Comparison of ENCODE assay signal across 25 cellular contexts in genomic region chr6:27281569-27281968, GRCh38. TPM values are rescaled to one million over a fixed set of nuclear protein-coding genes. Genes with fewer than 3 reads are reported as not detected.
DNase-seq lines count a peak whose midpoint lies in the region; ATAC-seq, FAIRE-seq and TF ChIP-seq lines count a peak whose summit lies in the region.
"Had no signal": no experiment of that assay in that cellular context is flagged by ENCODE, and none has a peak within 500 bp of the region (broad histone marks: within the 10 kb centered on the region; RNA-seq: fewer than 3 reads in every experiment).

No MANE protein-coding gene starts in this region.

- no peaks in the 10 kb centered on the region for H3K4me1 Mint-ChIP-seq in WTC11
- H3K4me1 Mint-ChIP-seq in endothelial cell (ENCODE audit: unreplicated experiment) = peaks cover 22% of the 10 kb centered on the region

- TF ChIP-seq EP300 in A549 (IDR thresholded peaks at IDR 0.05) = no peak

- 37% methylated on average over 1 of the region's 1 CpG for WGBS in A549 (ENCODE audit: missing lambda C conversion rate)

- H3K36me3 Mint-ChIP-seq in WTC11 (no peaks in the 10 kb centered on the region), endothelial cell (ENCODE audit: low read depth, unreplicated experiment) (no peaks in the 10 kb centered on the region)

- no peaks in the 10 kb centered on the region for H3K79me2 ChIP-seq in HCT116 (ENCODE audit: insufficient read depth, low read length)

- H3K4me3 ChIP-seq in A549 (peak overlapping the region; percentile 62; the same call in 2 of the 3 replicates), HCT116 (replicated peaks in 1 of 2; ENCODE audit: low read depth in 1 of 2, low read length in 2 of 2) (peak overlapping the region; percentile 40 to 54), iPS-18c (ENCODE audit: insufficient read depth, low read depth, low read length) (peak overlapping the region; percentile 74; the same call in 1 of the 2 replicates)
- H3K4me3 ChIP-seq: esophagus squamous epithelium, lung, SJSA1, uterus had no signal

- CTCF ChIA-PET in A549 (lab: Yijun Ruan, JAX) = no interaction called here
- CTCF ChIA-PET in HCT116 (lab: Charles Lee) = interaction anchor here (0.8 to 1.5 kb wide), 2 partner anchors 327 to 471 kb away, joined by 3 to 4 read pairs; no protein-coding TSS in a partner anchor
- CTCF ChIA-PET in WTC11 (lab: Charles Lee) = interaction anchor here (2.5 kb wide), 1 partner anchor 30 kb away, joined by 12 read pairs; no protein-coding TSS in a partner anchor

- no peak overlapping the region for H3K27ac ChIP-seq in A549
- H3K27ac ChIP-seq in HCT116 (ENCODE audit: low read depth, low read length) = no peak overlapping the region
- H3K27ac ChIP-seq: esophagus squamous epithelium, SJSA1, uterus had no signal

- H3K27me3 ChIP-seq in HCT116 (ENCODE audit: insufficient read depth, low read length) = no peaks in the 10 kb centered on the region
- H3K27me3 ChIP-seq: SJSA1 had no signal

- intact Hi-C loops in HCT116 (cut with micrococcal nuclease) = loop anchor here (2.0 kb wide), 1 partner anchor 45 kb away; no protein-coding TSS in a partner anchor

- H3K4me2 ChIP-seq in A549 (peak overlapping the region; percentile 72), HCT116 (ENCODE audit: low read length) (peak overlapping the region; percentile 86)

- H3K9me3 Mint-ChIP-seq in WTC11 = no peaks in the 10 kb centered on the region
- no peaks in the 10 kb centered on the region for H3K9me3 Mint-ChIP-seq in endothelial cell (ENCODE audit: unreplicated experiment)

- POLR2A ChIA-PET in A549 (lab: Yijun Ruan, JAX) = no interaction called here
- POLR2A ChIA-PET in HCT116 (lab: Charles Lee) = interaction anchor here (0.7 to 1.0 kb wide), 3 partner anchors 15 to 473 kb away, joined by 3 to 4 read pairs (median 3); no protein-coding TSS in a partner anchor
- POLR2A ChIA-PET in WTC11 (lab: Charles Lee) = no interaction called here

- no peaks in the 10 kb centered on the region for H3K36me3 ChIP-seq in HCT116 (ENCODE audit: control insufficient read depth in 1 of 2, insufficient read depth in 2 of 2, low read length in 2 of 2)
- H3K36me3 ChIP-seq: esophagus squamous epithelium, SJSA1, uterus had no signal

- H3K9ac ChIP-seq in HCT116 (ENCODE audit: low read length) = no peak overlapping the region

- ATAC-seq in A549 = no peak
- ATAC-seq in HCT116 = no peak
- ATAC-seq in WTC11 = no peak

- H3K4me1 ChIP-seq in A549 = no peaks in the 10 kb centered on the region
- H3K4me1 ChIP-seq in HCT116 (ENCODE audit: control insufficient read depth in 1 of 2, insufficient read depth in 2 of 2, low read length in 2 of 2) = peaks cover 3 to 23% of the 10 kb centered on the region in 2 experiments; a peak in 3 of 4 replicates
- H3K4me1 ChIP-seq: SJSA1, uterus had no signal

- no peak for TF ChIP-seq RAD21 in A549 (conservative IDR thresholded peaks at IDR 0.05 in 1 of 2, IDR thresholded peaks at IDR 0.05 in 1 of 2)
- TF ChIP-seq RAD21 in HCT116 (IDR thresholded peaks at IDR 0.05; ENCODE audit: low read depth) = no peak

- RAD21 ChIA-PET in HCT116 (lab: Charles Lee; ENCODE audit: low non-redundant PET in 1 of 2, low total read pairs in 2 of 2, uncharacterized antibody in 2 of 2, unreplicated experiment in 2 of 2) = no interaction called here

- H4K20me1 ChIP-seq in HCT116 (ENCODE audit: insufficient read depth) = no peaks in the 10 kb centered on the region

- H2AFZ ChIP-seq in HCT116 (ENCODE audit: low read depth, low read length, poor library complexity, severe bottlenecking) = peak overlapping the region; percentile 87

- peaks cover 55% of the 10 kb centered on the region for H3K27me3 Mint-ChIP-seq in WTC11 (ENCODE audit: low read depth)
- peaks cover 23% of the 10 kb centered on the region for H3K27me3 Mint-ChIP-seq in endothelial cell (ENCODE audit: unreplicated experiment)

- no TSS peak for BruUV-seq in HCT116 (replicated peaks; lab: Mats Ljungman, UMichigan)

- H3K27ac Mint-ChIP-seq in WTC11 = no peak overlapping the region
- H3K27ac Mint-ChIP-seq in endothelial cell (ENCODE audit: unreplicated experiment) = no peak overlapping the region
- H3K27ac Mint-ChIP-seq: activated CD4-positive, alpha-beta memory T cell treated with anti-CD3 and anti-CD28 coated beads, Interleukin-2, amount 10 ng/mL, durations not matched to agents 7 days and 5 days had no signal

- TF ChIP-seq CTCF in A549 (IDR thresholded peaks at IDR 0.05) = no peak
- TF ChIP-seq CTCF in HCT116 (IDR thresholded peaks at IDR 0.05 in 2 of 3, conservative IDR thresholded peaks at IDR 0.05 in 1 of 3; ENCODE audit: borderline replicate concordance in 1 of 3, insufficient read depth in 1 of 3, low read depth in 2 of 3, low read length in 2 of 3) = no peak
- no peak for TF ChIP-seq CTCF in WTC11 (IDR thresholded peaks at IDR 0.05)
- no peak for TF ChIP-seq CTCF in endothelial cell (IDR thresholded peaks at IDR 0.05; ENCODE audit: unreplicated experiment)

- H3K4me3 Mint-ChIP-seq in WTC11 (peak overlapping the region; percentile 93), endothelial cell (ENCODE audit: unreplicated experiment) (no peak overlapping the region)

- no peaks in the 10 kb centered on the region for H3K9me2 ChIP-seq in HCT116 (ENCODE audit: insufficient read depth)

- FAIRE-seq in A549 (lab: Jason Lieb, UNC) (no peak), urothelium cell line (lab: Jason Lieb, UNC) (no peak)

- TF ChIP-seq POLR2A in A549 (IDR thresholded peaks at IDR 0.05; ENCODE audit: low read length) (no peak), HCT116 (IDR thresholded peaks at IDR 0.05; ENCODE audit: borderline replicate concordance, extremely low read depth, insufficient read depth, insufficient read length) (no peak)

- H3K9me3 ChIP-seq in A549 (no peaks in the 10 kb centered on the region), HCT116 (ENCODE audit: control insufficient read depth in 1 of 2, insufficient read depth in 1 of 2, low read depth in 1 of 2, low read length in 2 of 2) (no peaks in the 10 kb centered on the region), iPS-18c (ENCODE audit: control insufficient read depth, insufficient read depth, low read length) (no peaks in the 10 kb centered on the region)
- H3K9me3 ChIP-seq: SJSA1, uterus had no signal

- DNase-seq in A549 (ENCODE audit: low read depth in 1 of 2, low spot score in 1 of 2) (no peak), HCT116 (ENCODE audit: low read depth, low spot score) (no peak), WTC11 (ENCODE audit: low spot score) (no peak), urothelium cell line (ENCODE audit: low spot score) (no peak), medulla oblongata (ENCODE audit: extremely low spot score) (no peak), endothelial cell (ENCODE audit: low spot score) (no peak)
- no peak for DNase-seq in effector CD4-positive, alpha-beta T cell
- DNase-seq: activated CD4-positive, alpha-beta memory T cell treated with anti-CD3 and anti-CD28 coated beads, Interleukin-2, amount 10 ng/mL, durations not matched to agents 7 days and 5 days; activated CD4-positive, CD25-positive, alpha-beta regulatory T cell; activated naive CD4-positive, alpha-beta T cell; CD4-positive, alpha-beta memory T cell; central memory CD4-positive, alpha-beta T cell; DMS79; esophagus squamous epithelium; NCI-H146; stimulated activated CD4-positive, alpha-beta T cell treated with anti-CD3 and anti-CD28 coated beads, Interleukin-2, amount 100 ng/mL, for 48 hours; uterus had no signal

TF ChIP-seq in A549, 52 proteins besides CTCF, POLR2A, EP300 and RAD21 (continues in another document):
- no peak for TF ChIP-seq JUN (IDR thresholded peaks at IDR 0.05)
- no peak for TF ChIP-seq NFE2L2 (conservative IDR thresholded peaks at IDR 0.05; ENCODE audit: low read length)

TF ChIP-seq in HCT116, 20 proteins besides CTCF, POLR2A, EP300 and RAD21 (continues in another document):
- no peak for TF ChIP-seq TCF7L2 (IDR thresholded peaks at IDR 0.05; ENCODE audit: borderline replicate concordance, extremely low read depth, insufficient read depth, insufficient read length)
- no peak for TF ChIP-seq ZNF274 (IDR thresholded peaks at IDR 0.05; ENCODE audit: low read depth, low read length)
- TF ChIP-seq ZFX (IDR thresholded peaks at IDR 0.05) = no peak
- TF ChIP-seq, protein P1, sequence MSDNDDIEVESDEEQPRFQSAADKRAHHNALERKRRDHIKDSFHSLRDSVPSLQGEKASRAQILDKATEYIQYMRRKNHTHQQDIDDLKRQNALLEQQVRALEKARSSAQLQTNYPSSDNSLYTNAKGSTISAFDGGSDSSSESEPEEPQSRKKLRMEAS (IDR thresholded peaks at IDR 0.05) = no peak
- TF ChIP-seq CEBPB (IDR thresholded peaks at IDR 0.05; ENCODE audit: low read depth) = no peak
- TF ChIP-seq SP1 (IDR thresholded peaks at IDR 0.05; ENCODE audit: low read depth) = no peak

TF ChIP-seq in WTC11, 78 proteins besides CTCF, POLR2A, EP300 and RAD21:
- no peak for TF ChIP-seq ZNF219 (CRISPR knock-in tag; IDR thresholded peaks at IDR 0.05; ENCODE audit: borderline replicate concordance)
- peak; percentile 98; the same call in 1 of the 2 replicates for TF ChIP-seq HMGA2 (CRISPR knock-in tag; IDR thresholded peaks at IDR 0.05)
TF ChIP-seq in WTC11: peak in this region for 1.

RNA-seq across cellular contexts. Expression of gene POM121L2, which starts 30.5 kb away (rescaled TPM):
- polyA plus RNA-seq in A549 (2011; rRNA removed) (0.09 TPM in 1 of 2 replicates, not detected in the other), A549 (2017; fragmentation: RNase III; extraction: RNeasy Plus Mini Kit Qiagen cat#74134 plus additional on column Dnase treatment) (not detected in 3 replicates)
- not detected in 2 replicates for polyA plus RNA-seq in A549 (2012; cell fraction: cytosol; rRNA removed)
- not detected in 2 replicates for polyA plus RNA-seq in A549 (2012; cell fraction: nucleus; rRNA removed)
- polyA minus RNA-seq in A549 (2011; rRNA and poly(A)+ RNA removed) = 0.04 TPM in 1 of 2 replicates, not detected in the other
- total RNA-seq in HCT116 (2021; ENCODE audit: unreplicated experiment) (not detected), WTC11 (2021) (0.13 to 0.16 TPM in 2 of 3 replicates, not detected in the other), endothelial cell (ENCODE audit: unreplicated experiment) (1.3 TPM)
- polyA plus RNA-seq in HCT116 (2012) = not detected in 2 replicates
- total RNA-seq: activated CD4-positive, alpha-beta memory T cell treated with anti-CD3 and anti-CD28 coated beads, Interleukin-2, amount 10 ng/mL, durations not matched to agents 7 days and 5 days; CD4-positive, alpha-beta memory T cell; esophagus squamous epithelium; glomerular endothelial cell; LHCN-M2; lung; myocyte; SJSA1; skeletal muscle tissue; T-helper 2 cell treated with Interferon-gamma antibody and Interleukin-4, amounts not matched to agents 100 ng/mL and 5 ng/mL, for 36 hours; uterus had no signal
- polyA plus RNA-seq: CD4-positive, alpha-beta memory T cell; lung had no signal

RNA-seq across cellular contexts. Expression of gene PRSS16, which starts 34.1 kb away (rescaled TPM):
- polyA plus RNA-seq in A549 (2011; rRNA removed) (11.0 and 11.4 TPM in 2 replicates), A549 (2017; fragmentation: RNase III; extraction: RNeasy Plus Mini Kit Qiagen cat#74134 plus additional on column Dnase treatment) (3.1 to 3.9 TPM (median 3.7 TPM) in 3 replicates)
- 5.0 and 5.7 TPM in 2 replicates for polyA plus RNA-seq in A549 (2012; cell fraction: cytosol; rRNA removed)
- polyA plus RNA-seq in A549 (2012; cell fraction: nucleus; rRNA removed) = 3.7 and 4.4 TPM in 2 replicates
- 5.3 and 6.1 TPM in 2 replicates for polyA minus RNA-seq in A549 (2011; rRNA and poly(A)+ RNA removed)
- total RNA-seq in HCT116 (2021; ENCODE audit: unreplicated experiment) (14.5 TPM), WTC11 (2021) (18.5 to 21.1 TPM (median 19.3 TPM) in 3 replicates), endothelial cell (ENCODE audit: unreplicated experiment) (6.1 TPM)
- 15.8 and 16.9 TPM in 2 replicates for polyA plus RNA-seq in HCT116 (2012)
- total RNA-seq: glomerular endothelial cell, LHCN-M2, myocyte, SJSA1 had no signal
